In genomic region chr1:203628997-203629508, GRCh38 we compare ENCODE assay signal across 8 cellular contexts. TPM values are rescaled to one million over a fixed set of nuclear protein-coding genes. Genes with fewer than 3 reads are reported as not detected.
DNase-seq lines count a peak whose midpoint lies in the region; ATAC-seq lines count a peak whose summit lies in the region.

No MANE protein-coding gene starts in this region.

- H3K9ac ChIP-seq in iPS-15b (ENCODE audit: low read depth, low read length) = peak overlapping the region; percentile 66

- H3K27me3 ChIP-seq in iPS-15b (ENCODE audit: control insufficient read depth, insufficient read depth, low read length) = peaks cover 15% of the 10 kb centered on the region

- peaks cover 17% of the 10 kb centered on the region for H3K4me1 ChIP-seq in iPS-15b (ENCODE audit: control insufficient read depth, insufficient read depth, low read length)

- intact Hi-C loops in activated T-helper 1 cell treated with anti-CD3 and anti-CD28 coated beads, Interleukin-12 subunit alpha, Interleukin-12 subunit beta, Interleukin-2, Interleukin-4 antibody, amounts not matched to agents 30 ng/mL and 10 ng/mL and 1 ng/mL, durations not matched to agents 14 hours and 24 hours and 36 hours (cut with micrococcal nuclease) = loop anchor here (1.0 to 10.0 kb wide), 7 partner anchors 8 to 1484 kb away; partner anchors contain the start of genes ARL8A and MDM4

- peak overlapping the region; percentile 96 for H3K4me3 Mint-ChIP-seq in T-helper 2 cell treated with Interferon-gamma antibody and Interleukin-4, amounts not matched to agents 5 μg/mL and 100 μg/mL, for 36 hours
- peak overlapping the region; percentile 92 for H3K4me3 Mint-ChIP-seq in activated T-helper 1 cell treated with anti-CD3 and anti-CD28 coated beads, Interleukin-12 subunit alpha, Interleukin-12 subunit beta, Interleukin-2, Interleukin-4 antibody, amounts not matched to agents 30 ng/mL and 10 ng/mL and 1 ng/mL, durations not matched to agents 14 hours and 24 hours and 36 hours

- H3K27me3 Mint-ChIP-seq in T-helper 2 cell treated with Interferon-gamma antibody and Interleukin-4, amounts not matched to agents 5 μg/mL and 100 μg/mL, for 36 hours (ENCODE audit: low read depth) = no peaks in the 10 kb centered on the region
- H3K27me3 Mint-ChIP-seq in activated T-helper 1 cell treated with anti-CD3 and anti-CD28 coated beads, Interleukin-12 subunit alpha, Interleukin-12 subunit beta, Interleukin-2, Interleukin-4 antibody, amounts not matched to agents 30 ng/mL and 10 ng/mL and 1 ng/mL, durations not matched to agents 14 hours and 24 hours and 36 hours (ENCODE audit: insufficient read depth) = no peaks in the 10 kb centered on the region

- no peak for DNase-seq in T-helper 2 cell treated with Interferon-gamma antibody and Interleukin-4, amounts not matched to agents 5 μg/mL and 100 μg/mL, for 36 hours (ENCODE audit: low spot score)
- no peak for DNase-seq in T-helper 2 cell
- no peak for DNase-seq in activated T-helper 1 cell treated with anti-CD3 and anti-CD28 coated beads, Interleukin-12 subunit alpha, Interleukin-12 subunit beta, Interleukin-2, Interleukin-4 antibody, amounts not matched to agents 30 ng/mL and 10 ng/mL and 1 ng/mL, durations not matched to agents 14 hours and 24 hours and 36 hours (ENCODE audit: low spot score)
- DNase-seq in stimulated activated naive CD8-positive, alpha-beta T cell treated with anti-CD3 and anti-CD28 coated beads, Interleukin-15, Interleukin-2, amounts not matched to agents 100 U/mL and 50 U/mL, for 24 hours = peak; percentile 34
- DNase-seq in DMS153 treated with DMSO at 0.1 percent for 48 hours (lab: John Stamatoyannopoulos, UW; ENCODE audit: unreplicated experiment) = no peak
- DNase-seq in stimulated activated CD4-positive, alpha-beta T cell treated with anti-CD3 and anti-CD28 coated beads, Interleukin-12 subunit alpha, Interleukin-12 subunit beta, amount 100 ng/mL, for 4 hours = no peak

- no peak for ATAC-seq in stimulated activated naive CD8-positive, alpha-beta T cell treated with anti-CD3 and anti-CD28 coated beads, Interleukin-15, Interleukin-2, amounts not matched to agents 100 U/mL and 50 U/mL, for 24 hours
- ATAC-seq in GM21723 (IDR thresholded peaks at IDR 0.05; ENCODE audit: unreplicated experiment) = no peak

- peaks cover 56% of the 10 kb centered on the region for H3K4me1 Mint-ChIP-seq in T-helper 2 cell treated with Interferon-gamma antibody and Interleukin-4, amounts not matched to agents 5 μg/mL and 100 μg/mL, for 36 hours (ENCODE audit: low read depth)
- peaks cover 78% of the 10 kb centered on the region for H3K4me1 Mint-ChIP-seq in activated T-helper 1 cell treated with anti-CD3 and anti-CD28 coated beads, Interleukin-12 subunit alpha, Interleukin-12 subunit beta, Interleukin-2, Interleukin-4 antibody, amounts not matched to agents 30 ng/mL and 10 ng/mL and 1 ng/mL, durations not matched to agents 14 hours and 24 hours and 36 hours (ENCODE audit: low read depth)

- H3K36me3 Mint-ChIP-seq in T-helper 2 cell treated with Interferon-gamma antibody and Interleukin-4, amounts not matched to agents 5 μg/mL and 100 μg/mL, for 36 hours (ENCODE audit: low read depth) = peaks cover 38% of the 10 kb centered on the region
- peaks cover 19% of the 10 kb centered on the region for H3K36me3 Mint-ChIP-seq in activated T-helper 1 cell treated with anti-CD3 and anti-CD28 coated beads, Interleukin-12 subunit alpha, Interleukin-12 subunit beta, Interleukin-2, Interleukin-4 antibody, amounts not matched to agents 30 ng/mL and 10 ng/mL and 1 ng/mL, durations not matched to agents 14 hours and 24 hours and 36 hours (ENCODE audit: low read depth)

- peak overlapping the region; percentile 89 for H3K4me3 ChIP-seq in iPS-15b (ENCODE audit: low read depth, low read length)

- H3K9me3 Mint-ChIP-seq in T-helper 2 cell treated with Interferon-gamma antibody and Interleukin-4, amounts not matched to agents 5 μg/mL and 100 μg/mL, for 36 hours = no peaks in the 10 kb centered on the region
- no peaks in the 10 kb centered on the region for H3K9me3 Mint-ChIP-seq in activated T-helper 1 cell treated with anti-CD3 and anti-CD28 coated beads, Interleukin-12 subunit alpha, Interleukin-12 subunit beta, Interleukin-2, Interleukin-4 antibody, amounts not matched to agents 30 ng/mL and 10 ng/mL and 1 ng/mL, durations not matched to agents 14 hours and 24 hours and 36 hours

- H3K9me3 ChIP-seq in iPS-15b (ENCODE audit: control insufficient read depth, insufficient read depth, low read length) = no peaks in the 10 kb centered on the region

- peak overlapping the region; percentile 89 for H3K27ac Mint-ChIP-seq in T-helper 2 cell treated with Interferon-gamma antibody and Interleukin-4, amounts not matched to agents 5 μg/mL and 100 μg/mL, for 36 hours
- peak overlapping the region; percentile 86 for H3K27ac Mint-ChIP-seq in activated T-helper 1 cell treated with anti-CD3 and anti-CD28 coated beads, Interleukin-12 subunit alpha, Interleukin-12 subunit beta, Interleukin-2, Interleukin-4 antibody, amounts not matched to agents 30 ng/mL and 10 ng/mL and 1 ng/mL, durations not matched to agents 14 hours and 24 hours and 36 hours

- no peaks in the 10 kb centered on the region for H3K36me3 ChIP-seq in iPS-15b (ENCODE audit: control insufficient read depth, insufficient read depth, low read length)

RNA-seq across cellular contexts. Expression of gene ATP2B4, which starts 2.4 kb away (rescaled TPM):
- total RNA-seq in activated T-helper 1 cell treated with anti-CD3 and anti-CD28 coated beads, Interleukin-12 subunit alpha, Interleukin-12 subunit beta, Interleukin-2, Interleukin-4 antibody, amounts not matched to agents 30 ng/mL and 10 ng/mL and 1 ng/mL, durations not matched to agents 14 hours and 24 hours and 36 hours = 47.4 and 49.8 TPM in 2 replicates
